34 cellular contexts compared by ENCODE assay signal in the genomic region with DNA sequence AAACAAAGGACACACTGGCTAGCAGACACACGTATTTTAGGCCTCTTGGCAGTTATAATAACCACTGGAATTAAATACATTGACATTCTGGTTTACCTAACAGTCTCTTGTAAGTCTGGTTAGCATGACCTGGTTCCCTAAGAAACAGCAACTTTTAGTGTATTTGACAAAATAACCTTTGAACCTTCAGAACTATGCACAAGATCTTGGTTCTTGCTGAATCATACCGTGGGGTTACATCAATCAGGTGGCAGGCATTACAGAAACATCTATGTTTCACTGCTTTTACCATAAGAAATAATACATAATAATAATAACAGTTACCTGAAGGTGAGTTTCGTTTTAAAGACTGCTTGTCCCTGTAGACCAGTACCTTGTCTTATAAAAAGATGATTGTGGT.
"Had no signal": no experiment of that assay in that cellular context is flagged by ENCODE, and none has a peak within 500 bp of the region (broad histone marks: within the 10 kb centered on the region; RNA-seq: fewer than 3 reads in every experiment).

No MANE protein-coding gene starts in this region.

- H3K9me3 Mint-ChIP-seq: activated B cell treated with CpG ODN at 0.5 μM for 24 hours; activated CD4-positive, alpha-beta memory T cell treated with anti-CD3 and anti-CD28 coated beads for 36 hours; activated CD4-positive, alpha-beta T cell treated with anti-CD3 and anti-CD28 coated beads, Interleukin-2, amount 10 ng/mL, durations not matched to agents 24 days and 14 days; activated CD8-positive, alpha-beta T cell treated with anti-CD3 and anti-CD28 coated beads for 36 hours; activated naive CD4-positive, alpha-beta T cell treated with anti-CD3 and anti-CD28 coated beads for 36 hours; activated naive CD4-positive, alpha-beta T cell treated with anti-CD3 and anti-CD28 coated beads, Interleukin-2, amount 50 U/mL, for 72 hours; activated naive CD8-positive, alpha-beta T cell treated with anti-CD3 and anti-CD28 coated beads for 36 hours; activated T-helper 1 cell treated with anti-CD3 and anti-CD28 coated beads, Interleukin-12 subunit alpha, Interleukin-12 subunit beta, Interleukin-2, Interleukin-4 antibody, amounts not matched to agents 30 ng/mL and 10 ng/mL and 1 ng/mL, durations not matched to agents 14 hours and 24 hours and 36 hours; activated T-helper 17 cell treated with anti-CD3 and anti-CD28 coated beads, Interleukin-2, amount 50 U/mL, for 72 hours; T-cell; T-helper 2 cell treated with Interferon-gamma antibody and Interleukin-4, amounts not matched to agents 5 μg/mL and 100 μg/mL, for 36 hours had no signal

- H3K27me3 Mint-ChIP-seq: activated B cell treated with CpG ODN at 0.5 μM for 24 hours; activated CD4-positive, alpha-beta memory T cell treated with anti-CD3 and anti-CD28 coated beads for 36 hours; activated CD4-positive, alpha-beta T cell treated with anti-CD3 and anti-CD28 coated beads, Interleukin-2, amount 10 ng/mL, durations not matched to agents 24 days and 14 days; activated CD8-positive, alpha-beta T cell treated with anti-CD3 and anti-CD28 coated beads for 36 hours; activated naive CD8-positive, alpha-beta T cell treated with anti-CD3 and anti-CD28 coated beads for 36 hours; activated T-helper 17 cell treated with anti-CD3 and anti-CD28 coated beads, Interleukin-2, amount 50 U/mL, for 72 hours; T-cell had no signal

- DNase-seq: activated B cell treated with CpG ODN at 0.5 μM for 24 hours; activated CD4-positive, alpha-beta memory T cell treated with anti-CD3 and anti-CD28 coated beads for 36 hours; activated CD4-positive, alpha-beta T cell treated with anti-CD3 and anti-CD28 coated beads for 4 hours; activated CD4-positive, alpha-beta T cell treated with anti-CD3 and anti-CD28 coated beads, Interleukin-2, amount 10 ng/mL, durations not matched to agents 24 days and 14 days; activated CD4-positive, alpha-beta T cell treated with anti-CD3 and anti-CD28 coated beads, Interleukin-2, amount 50 U/mL, for 1 hour; activated CD4-positive, alpha-beta T cell treated with anti-CD3 and anti-CD28 coated beads, Interleukin-2, amount 50 U/mL, for 4 hours; activated CD4-positive, CD25-positive, alpha-beta regulatory T cell treated with anti-CD3 and anti-CD28 coated beads, Interleukin-2, amount 50 U/mL, for 72 hours; activated CD8-positive, alpha-beta memory T cell treated with anti-CD3 and anti-CD28 coated beads, Interleukin-2, amount 50 U/mL, for 4 hours; activated CD8-positive, alpha-beta T cell treated with anti-CD3 and anti-CD28 coated beads for 36 hours; activated effector memory CD4-positive, alpha-beta T cell treated with anti-CD3 and anti-CD28 coated beads, Interleukin-2, amount 50 U/mL, for 16 hours; activated gamma-delta T cell treated with Interleukin-2 at 50 U/mL for 16 hours; activated naive CD4-positive, alpha-beta T cell; activated naive CD4-positive, alpha-beta T cell treated with anti-CD3 and anti-CD28 coated beads for 36 hours; activated naive CD4-positive, alpha-beta T cell treated with anti-CD3 and anti-CD28 coated beads, Interleukin-2, amount 50 U/mL, for 16 hours; activated naive CD8-positive, alpha-beta T cell treated with anti-CD3 and anti-CD28 coated beads for 36 hours; activated T-cell treated with anti-CD3 and anti-CD28 coated beads for 4 hours; activated T-cell treated with anti-CD3 and anti-CD28 coated beads, Interleukin-2, amount 50 U/mL, for 1 hour; adrenal gland; amniotic stem cell; aorta; body of pancreas; brain microvascular endothelial cell; central memory CD4-positive, alpha-beta T cell; T-cell; T-helper 2 cell; T-helper 9 cell had no signal

- H3K4me1 Mint-ChIP-seq: activated B cell treated with CpG ODN at 0.5 μM for 24 hours; activated CD4-positive, alpha-beta T cell treated with anti-CD3 and anti-CD28 coated beads, Interleukin-2, amount 10 ng/mL, durations not matched to agents 24 days and 14 days; activated T-helper 17 cell treated with anti-CD3 and anti-CD28 coated beads, Interleukin-2, amount 50 U/mL, for 72 hours; T-cell had no signal

- H3K27ac ChIP-seq: adrenal gland, body of pancreas, brain microvascular endothelial cell, breast epithelium, VCaP had no signal

- H3K4me3 Mint-ChIP-seq: activated B cell treated with CpG ODN at 0.5 μM for 24 hours; activated CD4-positive, alpha-beta memory T cell treated with anti-CD3 and anti-CD28 coated beads for 36 hours; activated CD4-positive, alpha-beta T cell treated with anti-CD3 and anti-CD28 coated beads, Interleukin-2, amount 10 ng/mL, durations not matched to agents 24 days and 14 days; activated CD8-positive, alpha-beta T cell treated with anti-CD3 and anti-CD28 coated beads for 36 hours; activated naive CD4-positive, alpha-beta T cell treated with anti-CD3 and anti-CD28 coated beads for 36 hours; activated naive CD8-positive, alpha-beta T cell treated with anti-CD3 and anti-CD28 coated beads for 36 hours; activated T-helper 1 cell treated with anti-CD3 and anti-CD28 coated beads, Interleukin-12 subunit alpha, Interleukin-12 subunit beta, Interleukin-2, Interleukin-4 antibody, amounts not matched to agents 30 ng/mL and 10 ng/mL and 1 ng/mL, durations not matched to agents 14 hours and 24 hours and 36 hours; activated T-helper 17 cell treated with anti-CD3 and anti-CD28 coated beads, Interleukin-2, amount 50 U/mL, for 72 hours; T-cell; T-helper 2 cell treated with Interferon-gamma antibody and Interleukin-4, amounts not matched to agents 5 μg/mL and 100 μg/mL, for 36 hours had no signal

- H3K4me1 ChIP-seq: adrenal gland, body of pancreas, breast epithelium had no signal

- H3K4me3 ChIP-seq: adrenal gland, body of pancreas, breast epithelium had no signal

- FAIRE-seq: astrocyte, TTC549 had no signal

- ATAC-seq: activated CD8-positive, alpha-beta T cell treated with anti-CD3 and anti-CD28 coated beads for 36 hours; activated naive CD4-positive, alpha-beta T cell treated with anti-CD3 and anti-CD28 coated beads, Interleukin-2, amount 50 U/mL, for 72 hours; activated T-helper 17 cell treated with anti-CD3 and anti-CD28 coated beads, Interleukin-2, amount 50 U/mL, for 72 hours; body of pancreas; T-cell had no signal

- H3K9me3 ChIP-seq: adrenal gland, body of pancreas, breast epithelium had no signal

- H3K27me3 ChIP-seq: adrenal gland, body of pancreas, brain microvascular endothelial cell, breast epithelium had no signal

- H3K27ac Mint-ChIP-seq: activated B cell treated with CpG ODN at 0.5 μM for 24 hours; activated CD4-positive, alpha-beta T cell treated with anti-CD3 and anti-CD28 coated beads, Interleukin-2, amount 10 ng/mL, durations not matched to agents 24 days and 14 days; activated CD8-positive, alpha-beta T cell treated with anti-CD3 and anti-CD28 coated beads for 36 hours; activated naive CD4-positive, alpha-beta T cell treated with anti-CD3 and anti-CD28 coated beads for 36 hours; activated T-helper 1 cell treated with anti-CD3 and anti-CD28 coated beads, Interleukin-12 subunit alpha, Interleukin-12 subunit beta, Interleukin-2, Interleukin-4 antibody, amounts not matched to agents 30 ng/mL and 10 ng/mL and 1 ng/mL, durations not matched to agents 14 hours and 24 hours and 36 hours; activated T-helper 17 cell treated with anti-CD3 and anti-CD28 coated beads, Interleukin-2, amount 50 U/mL, for 72 hours; T-cell had no signal
